In genomic region chr15:99487337-99487730, GRCh38 we compare ENCODE assay signal across 12 cellular contexts.
DNase-seq lines count a peak whose midpoint lies in the region; ATAC-seq, FAIRE-seq and TF ChIP-seq lines count a peak whose summit lies in the region.
"Had no signal": no experiment of that assay in that cellular context is flagged by ENCODE, and none has a peak within 500 bp of the region (broad histone marks: within the 10 kb centered on the region; RNA-seq: fewer than 3 reads in every experiment).

No MANE protein-coding gene starts in this region.

- H3K4me3 Mint-ChIP-seq in activated CD8-positive, alpha-beta T cell treated with anti-CD3 and anti-CD28 coated beads, Interleukin-2, amount 10 ng/mL, durations not matched to agents 7 days and 5 days = peak overlapping the region; percentile 26
- H3K4me3 Mint-ChIP-seq in type B pancreatic cell = peak overlapping the region; percentile 86

- CTCF ChIA-PET in activated CD8-positive, alpha-beta T cell treated with anti-CD3 and anti-CD28 coated beads, Interleukin-2, amount 10 ng/mL, durations not matched to agents 7 days and 5 days (lab: Charles Lee) = no interaction called here

- H3K4me3 ChIP-seq in cardiac muscle cell (no peak overlapping the region), lung (no peak overlapping the region), MG63 (no peak overlapping the region)
- H3K4me3 ChIP-seq: body of pancreas had no signal

- POLR2A ChIA-PET in activated CD8-positive, alpha-beta T cell treated with anti-CD3 and anti-CD28 coated beads, Interleukin-2, amount 10 ng/mL, durations not matched to agents 7 days and 5 days (lab: Charles Lee) = no interaction called here

- FAIRE-seq in GM19239 (lab: Jason Lieb, UNC) = no peak

- peaks cover 23% of the 10 kb centered on the region for H3K4me1 Mint-ChIP-seq in activated CD8-positive, alpha-beta T cell treated with anti-CD3 and anti-CD28 coated beads, Interleukin-2, amount 10 ng/mL, durations not matched to agents 7 days and 5 days (ENCODE audit: low read depth)
- peaks cover 20% of the 10 kb centered on the region for H3K4me1 Mint-ChIP-seq in type B pancreatic cell (ENCODE audit: unreplicated experiment)

- intact Hi-C loops in left ventricle myocardium superior (cut with micrococcal nuclease) = no loop called here

- H3K27ac ChIP-seq in cardiac muscle cell = peak overlapping the region; percentile 48
- H3K27ac ChIP-seq in lung (ENCODE audit: low read depth in 1 of 2, low read length in 1 of 2) = peak overlapping the region; percentile 67 to 84

- 79 to 81% methylated on average over 5 of the region's 5 CpGs for WGBS in lung, 2 donors

- no peaks in the 10 kb centered on the region for H3K36me3 Mint-ChIP-seq in activated CD8-positive, alpha-beta T cell treated with anti-CD3 and anti-CD28 coated beads, Interleukin-2, amount 10 ng/mL, durations not matched to agents 7 days and 5 days (ENCODE audit: low read depth)
- H3K36me3 Mint-ChIP-seq in type B pancreatic cell = no peaks in the 10 kb centered on the region

- no peak for DNase-seq in cardiac muscle cell (ENCODE audit: low read depth in 1 of 2, low spot score in 1 of 2)
- no peak for DNase-seq in left ventricle myocardium superior
- no peak for DNase-seq in activated CD8-positive, alpha-beta T cell treated with anti-CD3 and anti-CD28 coated beads, Interleukin-2, amount 10 ng/mL, durations not matched to agents 7 days and 5 days
- no peak for DNase-seq in lung (ENCODE audit: low spot score)
- DNase-seq in type B pancreatic cell (ENCODE audit: extremely low spot score, unreplicated experiment) = no peak
- DNase-seq in MG63 = no peak
- no peak for DNase-seq in GM19239 (ENCODE audit: insufficient read length, low spot score)
- DNase-seq: body of pancreas, C1 segment of cervical spinal cord, NCI-H526 treated with DMSO at 0.1 percent for 48 hours, thyroid gland had no signal

- TF ChIP-seq CTCF in cardiac muscle cell (IDR thresholded peaks at IDR 0.05; ENCODE audit: low read depth, low read length) = no peak
- no peak for TF ChIP-seq CTCF in lung (IDR thresholded peaks at IDR 0.05; ENCODE audit: control extremely low read depth, extremely low read depth)
- no peak for TF ChIP-seq CTCF in type B pancreatic cell (conservative IDR thresholded peaks at IDR 0.05)

- ATAC-seq in left ventricle myocardium superior = no peak
- no peak for ATAC-seq in activated CD8-positive, alpha-beta T cell treated with anti-CD3 and anti-CD28 coated beads, Interleukin-2, amount 10 ng/mL, durations not matched to agents 7 days and 5 days
- no peak for ATAC-seq in lung (ENCODE audit: insufficient read depth, low FRiP score)
- no peak for ATAC-seq in GM18498 (IDR thresholded peaks at IDR 0.05; ENCODE audit: unreplicated experiment)

- H3K36me3 ChIP-seq in cardiac muscle cell (no peaks in the 10 kb centered on the region), lung (ENCODE audit: control insufficient read depth in 2 of 2, insufficient read depth in 2 of 2, low read length in 2 of 2) (no peaks in the 10 kb centered on the region), MG63 (no peaks in the 10 kb centered on the region)
- H3K36me3 ChIP-seq: thyroid gland had no signal

- H3K27me3 Mint-ChIP-seq in activated CD8-positive, alpha-beta T cell treated with anti-CD3 and anti-CD28 coated beads, Interleukin-2, amount 10 ng/mL, durations not matched to agents 7 days and 5 days (ENCODE audit: low read depth) = peaks cover 11% of the 10 kb centered on the region
- peaks cover 23% of the 10 kb centered on the region for H3K27me3 Mint-ChIP-seq in type B pancreatic cell

- H3K27me3 ChIP-seq in cardiac muscle cell = no peaks in the 10 kb centered on the region
- H3K27me3 ChIP-seq in lung (ENCODE audit: control insufficient read depth, insufficient read depth) = no peaks in the 10 kb centered on the region
- H3K27me3 ChIP-seq in MG63 = no peaks in the 10 kb centered on the region
- H3K27me3 ChIP-seq: body of pancreas, thyroid gland had no signal

- H3K9me3 ChIP-seq in cardiac muscle cell (ENCODE audit: low read depth) = no peaks in the 10 kb centered on the region
- no peaks in the 10 kb centered on the region for H3K9me3 ChIP-seq in lung (ENCODE audit: control insufficient read depth in 2 of 2, insufficient read depth in 1 of 2, low read length in 1 of 2)
- no peaks in the 10 kb centered on the region; the same call in 1 of the 2 replicates for H3K9me3 ChIP-seq in MG63
- H3K9me3 ChIP-seq: body of pancreas, thyroid gland had no signal

- H3K4me1 ChIP-seq in cardiac muscle cell (ENCODE audit: low read depth) (peaks cover 23% of the 10 kb centered on the region), lung (ENCODE audit: control insufficient read depth in 2 of 2, insufficient read depth in 2 of 2, low read length in 2 of 2) (peaks cover 0 to 11% of the 10 kb centered on the region in 2 donors)

- no peaks in the 10 kb centered on the region for H3K9me3 Mint-ChIP-seq in activated CD8-positive, alpha-beta T cell treated with anti-CD3 and anti-CD28 coated beads, Interleukin-2, amount 10 ng/mL, durations not matched to agents 7 days and 5 days (ENCODE audit: insufficient read depth)
- H3K9me3 Mint-ChIP-seq in type B pancreatic cell = peaks cover 10% of the 10 kb centered on the region

- no peak overlapping the region for H3K27ac Mint-ChIP-seq in activated CD8-positive, alpha-beta T cell treated with anti-CD3 and anti-CD28 coated beads, Interleukin-2, amount 10 ng/mL, durations not matched to agents 7 days and 5 days
- no peak overlapping the region for H3K27ac Mint-ChIP-seq in type B pancreatic cell
